Comparison of ENCODE assay signal across 1 cellular context in the genomic region with DNA sequence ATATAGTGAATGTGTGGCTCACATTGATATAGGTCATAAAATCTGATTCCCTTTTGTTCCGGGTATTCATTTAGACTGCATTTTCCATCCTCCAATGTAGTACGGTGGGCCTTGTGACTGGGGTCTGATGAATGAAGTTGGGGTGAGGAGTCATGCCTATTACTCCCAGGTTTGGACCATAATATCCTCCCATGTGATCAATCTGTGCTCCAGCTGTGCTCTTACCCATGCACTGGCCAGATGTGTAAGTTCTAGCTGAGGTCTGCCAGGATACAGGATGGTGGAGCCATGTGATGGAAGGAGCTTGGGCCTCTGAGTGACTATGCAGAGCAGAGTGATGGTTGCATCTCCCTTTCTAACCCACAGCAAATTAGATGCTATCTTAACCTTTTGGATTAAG.
TF ChIP-seq lines count a peak whose summit lies in the region.

No MANE protein-coding gene starts in this region.

TF ChIP-seq in IMR-90, 13 proteins besides CTCF, POLR2A, EP300 and RAD21 (continued from another document):
- TF ChIP-seq, protein P1, sequence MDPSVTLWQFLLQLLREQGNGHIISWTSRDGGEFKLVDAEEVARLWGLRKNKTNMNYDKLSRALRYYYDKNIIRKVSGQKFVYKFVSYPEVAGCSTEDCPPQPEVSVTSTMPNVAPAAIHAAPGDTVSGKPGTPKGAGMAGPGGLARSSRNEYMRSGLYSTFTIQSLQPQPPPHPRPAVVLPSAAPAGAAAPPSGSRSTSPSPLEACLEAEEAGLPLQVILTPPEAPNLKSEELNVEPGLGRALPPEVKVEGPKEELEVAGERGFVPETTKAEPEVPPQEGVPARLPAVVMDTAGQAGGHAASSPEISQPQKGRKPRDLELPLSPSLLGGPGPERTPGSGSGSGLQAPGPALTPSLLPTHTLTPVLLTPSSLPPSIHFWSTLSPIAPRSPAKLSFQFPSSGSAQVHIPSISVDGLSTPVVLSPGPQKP (IDR thresholded peaks at IDR 0.05; ENCODE audit: borderline replicate concordance, low read depth, low read length): no peak
- no peak for TF ChIP-seq CHD1 (IDR thresholded peaks at IDR 0.05; ENCODE audit: low read depth, low read length)
- no peak for TF ChIP-seq MAFK (IDR thresholded peaks at IDR 0.05; ENCODE audit: low read depth, low read length)
- no peak for TF ChIP-seq NFE2L2 (IDR thresholded peaks at IDR 0.05; ENCODE audit: low read depth, low read length)
- TF ChIP-seq BHLHE40 (IDR thresholded peaks at IDR 0.05; ENCODE audit: low read depth, low read length): no peak
- TF ChIP-seq FOS (IDR thresholded peaks at IDR 0.05; ENCODE audit: low read depth, low read length): no peak
- TF ChIP-seq USF2 (IDR thresholded peaks at IDR 0.05; ENCODE audit: low read depth, low read length): no peak
- no peak for TF ChIP-seq RFX5 (IDR thresholded peaks at IDR 0.05; ENCODE audit: low read depth, low read length)
- no peak for TF ChIP-seq RCOR1 (IDR thresholded peaks at IDR 0.05; ENCODE audit: insufficient replicate concordance, low read length)
- no peak for TF ChIP-seq MAZ (IDR thresholded peaks at IDR 0.05; ENCODE audit: borderline replicate concordance, low read depth, low read length)
- no peak for TF ChIP-seq CEBPB (IDR thresholded peaks at IDR 0.05; ENCODE audit: low read depth, low read length)
